ENCODE assay signal across 8 cellular contexts in the genomic region with DNA sequence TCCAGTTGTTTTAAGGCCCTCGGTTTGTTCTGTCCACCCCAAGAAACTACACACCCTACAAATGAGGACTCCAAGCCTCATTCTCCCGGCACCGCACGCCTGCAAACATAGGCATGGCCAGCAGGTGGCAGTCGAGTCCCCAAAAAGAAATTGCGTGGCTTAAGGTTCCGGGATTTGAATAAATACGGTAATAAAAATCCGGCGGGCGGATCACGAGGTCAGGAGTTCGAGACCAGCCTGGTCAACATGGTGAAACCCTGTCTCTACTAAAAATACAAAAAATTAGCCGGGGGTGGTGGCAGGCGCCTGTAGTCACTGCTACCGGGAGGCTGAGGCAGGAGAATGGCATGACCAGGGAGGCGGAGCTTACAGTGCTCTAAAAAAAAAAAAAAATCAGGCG. TPM values are rescaled to one million over a fixed set of nuclear protein-coding genes. Genes with fewer than 3 reads are reported as not detected.
DNase-seq lines count a peak whose midpoint lies in the region; ATAC-seq and TF ChIP-seq lines count a peak whose summit lies in the region.

No MANE protein-coding gene starts in this region.

- DNase-seq in EL (peak; percentile 67), PC-9 (peak; percentile 69 to 79), fibroblast of lung (ENCODE audit: low read depth in 2 of 2) (peak; percentile 3 to 7), occipital lobe (lab: John Stamatoyannopoulos, UW) (peak; percentile 4), testis (peak; percentile 83)
- DNase-seq in activated T-cell treated with anti-CD3 and anti-CD28 coated beads, Interleukin-2, amount 50 U/mL, for 1 hour, result peak; percentile 85

- H3K79me2 ChIP-seq in PC-9 (ENCODE audit: low read depth), result no peaks in the 10 kb centered on the region
- H3K79me2 ChIP-seq in fibroblast of lung (ENCODE audit: control insufficient read depth, insufficient read depth, low read length), result no peaks in the 10 kb centered on the region

- H4K20me1 ChIP-seq in PC-9 (ENCODE audit: insufficient read depth) (no peaks in the 10 kb centered on the region), fibroblast of lung (ENCODE audit: control insufficient read depth, extremely low read depth, insufficient read depth, low read length) (no peaks in the 10 kb centered on the region)

- no peak for TF ChIP-seq POLR2A in testis (IDR thresholded peaks at IDR 0.05)

- H3K36me3 ChIP-seq in PC-9 (ENCODE audit: low read depth), result no peaks in the 10 kb centered on the region
- H3K36me3 ChIP-seq in fibroblast of lung (ENCODE audit: control insufficient read depth, insufficient read depth, low read length), result no peaks in the 10 kb centered on the region
- no peaks in the 10 kb centered on the region for H3K36me3 ChIP-seq in testis (ENCODE audit: low read depth, missing control alignments)

- no peaks in the 10 kb centered on the region for H3K9me2 ChIP-seq in PC-9 (ENCODE audit: insufficient read depth)

- no peak overlapping the region for H3K4me2 ChIP-seq in PC-9
- no peak overlapping the region for H3K4me2 ChIP-seq in fibroblast of lung (ENCODE audit: extremely low read depth, insufficient read depth, low read length)

- peaks cover 36% of the 10 kb centered on the region for H3F3A ChIP-seq in PC-9 (ENCODE audit: insufficient read depth, low read depth)

- peak; percentile 52 for ATAC-seq in HG02763 (IDR thresholded peaks at IDR 0.05; ENCODE audit: unreplicated experiment)
- ATAC-seq in HG03378 (IDR thresholded peaks at IDR 0.05; ENCODE audit: unreplicated experiment), result no peak

- no TSS peak for BruUV-seq in PC-9 (replicated peaks; lab: Mats Ljungman, UMichigan)

- H2AFZ ChIP-seq in PC-9 (no peak overlapping the region), fibroblast of lung (ENCODE audit: low read length) (no peak overlapping the region)

- no peaks in the 10 kb centered on the region for H3K9me3 ChIP-seq in PC-9 (ENCODE audit: insufficient read depth, low read depth)
- H3K9me3 ChIP-seq in fibroblast of lung (ENCODE audit: control insufficient read depth, insufficient read depth, low read depth, low read length), result no peaks in the 10 kb centered on the region
- no peaks in the 10 kb centered on the region for H3K9me3 ChIP-seq in testis

- CTCF ChIA-PET in PC-9 (lab: Charles Lee), result no interaction called here

- 12 to 13% methylated on average over 13 to 18 of the region's 18 CpGs for WGBS in testis, 2 donors

- no peak overlapping the region for H3K9ac ChIP-seq in fibroblast of lung (ENCODE audit: insufficient read depth, low read length)

- TF ChIP-seq CTCF in PC-9 (conservative IDR thresholded peaks at IDR 0.05) (peak; percentile 95), fibroblast of lung (conservative IDR thresholded peaks at IDR 0.05 in 1 of 2, IDR thresholded peaks at IDR 0.05 in 1 of 2; ENCODE audit: low read depth in 1 of 2, low read length in 2 of 2) (peak; percentile 34 to 42), testis (IDR thresholded peaks at IDR 0.05) (peak; percentile 86 to 93 (median 89))

- H3K27ac ChIP-seq in PC-9 (no peak overlapping the region), fibroblast of lung (ENCODE audit: insufficient read depth, low read length) (no peak overlapping the region), testis (no peak overlapping the region)

- H3K4me1 ChIP-seq in PC-9 (replicated peaks; ENCODE audit: insufficient read depth) (peaks cover 26% of the 10 kb centered on the region), fibroblast of lung (ENCODE audit: control insufficient read depth, extremely low read depth, insufficient read depth, low read length) (no peaks in the 10 kb centered on the region), testis (peaks cover 14% of the 10 kb centered on the region)

- H3K4me3 ChIP-seq in PC-9 (no peak overlapping the region), fibroblast of lung (replicated peaks in 1 of 4; ENCODE audit: control extremely low read depth in 1 of 4, insufficient read depth in 1 of 4, low read depth in 3 of 4, low read length in 4 of 4) (no peak overlapping the region), testis (no peak overlapping the region)

- POLR2A ChIA-PET in PC-9 (lab: Charles Lee; ENCODE audit: unreplicated experiment), result no interaction called here

- no peaks in the 10 kb centered on the region for H3K27me3 ChIP-seq in PC-9 (ENCODE audit: insufficient read depth, low read depth)
- no peaks in the 10 kb centered on the region for H3K27me3 ChIP-seq in fibroblast of lung (ENCODE audit: control insufficient read depth, insufficient read depth, low read length)
- no peaks in the 10 kb centered on the region for H3K27me3 ChIP-seq in testis

- intact Hi-C loops in PC-9 (cut with micrococcal nuclease; ENCODE audit: unreplicated experiment) (loop anchor here (5.0 kb wide), 2 partner anchors 75 to 145 kb away; a partner anchor contains a TSS), testis (cut with DNase I; ENCODE audit: low total_unique reads) (no loop called here)

RNA-seq across cellular contexts. Expression of a gene that starts 21.8 kb away (rescaled TPM):
- total RNA-seq in PC-9 (2021) (22.4 TPM in 2 replicates), fibroblast of lung (not detected in 2 replicates), occipital lobe (10.5 TPM), testis (1 to 10 TPM; 2.2 to 3.9 TPM)
- polyA plus RNA-seq in fibroblast of lung (not detected in 2 replicates), testis (ENCODE audit: insufficient read depth, low read depth, low replicate concordance) (3.1 TPM)
- not detected in 2 replicates for polyA plus RNA-seq in fibroblast of lung (2012)
- polyA minus RNA-seq in fibroblast of lung (ENCODE audit: low replicate concordance), result not detected in 2 replicates

RNA-seq across cellular contexts. Expression of a gene that starts 34.4 kb away (rescaled TPM):
- 0.76 and 0.78 TPM in 2 replicates for total RNA-seq in PC-9 (2021)
- total RNA-seq in fibroblast of lung, result not detected in 2 replicates
- polyA plus RNA-seq in fibroblast of lung, result not detected in 2 replicates
- not detected in 2 replicates for polyA plus RNA-seq in fibroblast of lung (2012)
- polyA minus RNA-seq in fibroblast of lung (ENCODE audit: low replicate concordance), result not detected in 2 replicates
- not detected for total RNA-seq in occipital lobe
- total RNA-seq in testis, result under 1 TPM; 0.37 to 0.47 TPM
- polyA plus RNA-seq in testis (ENCODE audit: insufficient read depth, low read depth, low replicate concordance), result not detected

Comparison
In these comparisons a context has a peak if more than half of its experiments do, and no peak if none do; other contexts are left out.
1. DNase-seq: peak in every context shown above with its lines; median percentile 85 in activated T-cell treated with anti-CD3 and anti-CD28 coated beads, Interleukin-2, amount 50 U/mL, for 1 hour; 83 in testis; 74 in PC-9; 67 in EL; 5 in fibroblast of lung; 4 in occipital lobe.
2. CTCF ChIP-seq: peak in every context shown above with its lines; median percentile 95 in PC-9; 89 in testis; 38 in fibroblast of lung.